11 cellular contexts compared by ENCODE assay signal in genomic region chr5:16549491-16550233, GRCh38.
DNase-seq lines count a peak whose midpoint lies in the region; ATAC-seq and TF ChIP-seq lines count a peak whose summit lies in the region.
"Had no signal": no experiment of that assay in that cellular context is flagged by ENCODE, and none has a peak within 500 bp of the region (broad histone marks: within the 10 kb centered on the region; RNA-seq: fewer than 3 reads in every experiment).

No MANE protein-coding gene starts in this region.

- peak; percentile 17 for ATAC-seq in GM19351 (IDR thresholded peaks at IDR 0.05; ENCODE audit: unreplicated experiment)

- H3K4me1 Mint-ChIP-seq in progenitor cell of endocrine pancreas (ENCODE audit: low read depth) = peaks cover 6% of the 10 kb centered on the region
- H3K4me1 Mint-ChIP-seq: activated CD4-positive, alpha-beta memory T cell treated with anti-CD3 and anti-CD28 coated beads, Interleukin-2, amount 10 ng/mL, durations not matched to agents 7 days and 5 days had no signal

- H3K27ac ChIP-seq in OCI-LY3 (ENCODE audit: low read length) (no peak overlapping the region), skeletal muscle tissue (ENCODE audit: low read depth, low read length) (peak overlapping the region; percentile 90)

- H3K36me3 ChIP-seq in OCI-LY3 (replicated peaks; ENCODE audit: low read depth, low read length) (no peaks in the 10 kb centered on the region), skeletal muscle tissue (ENCODE audit: control insufficient read depth in 3 of 3, insufficient read depth in 3 of 3, low read length in 3 of 3) (no peaks in the 10 kb centered on the region)

- H3K4me1 ChIP-seq in OCI-LY3 (ENCODE audit: low read length) = peaks cover 9% of the 10 kb centered on the region; the same call in 1 of the 2 replicates
- H3K4me1 ChIP-seq in skeletal muscle tissue (ENCODE audit: control insufficient read depth in 3 of 3, insufficient read depth in 3 of 3, low read length in 3 of 3) = peaks cover 39 to 60% (median 48%) of the 10 kb centered on the region in 3 donors

- H3K4me3 Mint-ChIP-seq in progenitor cell of endocrine pancreas (ENCODE audit: low read depth) = no peak overlapping the region
- H3K4me3 Mint-ChIP-seq: activated CD4-positive, alpha-beta memory T cell treated with anti-CD3 and anti-CD28 coated beads, Interleukin-2, amount 10 ng/mL, durations not matched to agents 7 days and 5 days; CD8-positive, alpha-beta T cell had no signal

- H3K79me2 ChIP-seq in OCI-LY3 (ENCODE audit: low read length) = no peaks in the 10 kb centered on the region

- peak overlapping the region; percentile 75 for H3K4me3 ChIP-seq in OCI-LY3 (ENCODE audit: low read length)
- H3K4me3 ChIP-seq in skeletal muscle tissue (ENCODE audit: low read length in 3 of 3) = peak overlapping the region; percentile 23 to 50 (median 45)

- TF ChIP-seq CTCF in OCI-LY3 (IDR thresholded peaks at IDR 0.05; ENCODE audit: low read depth, low read length) (no peak), progenitor cell of endocrine pancreas (IDR thresholded peaks at IDR 0.05; ENCODE audit: unreplicated experiment) (no peak)

- no peaks in the 10 kb centered on the region for H3K9me3 ChIP-seq in OCI-LY3 (ENCODE audit: insufficient read depth, low read length)
- H3K9me3 ChIP-seq in skeletal muscle tissue (ENCODE audit: control insufficient read depth in 3 of 3, low read length in 3 of 3) = no peaks in the 10 kb centered on the region

- no peaks in the 10 kb centered on the region for H3K9me3 Mint-ChIP-seq in progenitor cell of endocrine pancreas (ENCODE audit: low read depth)
- H3K9me3 Mint-ChIP-seq: activated CD4-positive, alpha-beta memory T cell treated with anti-CD3 and anti-CD28 coated beads, Interleukin-2, amount 10 ng/mL, durations not matched to agents 7 days and 5 days; activated T-helper 2 cell treated with anti-CD3 and anti-CD28 coated beads, Interferon-gamma antibody, Interleukin-2, Interleukin-4, amounts not matched to agents 10 μg/mL and 5 μg/mL and 100 μg/mL, durations not matched to agents 14 hours and 24 hours and 36 hours; CD8-positive, alpha-beta T cell had no signal

- H3K36me3 Mint-ChIP-seq in progenitor cell of endocrine pancreas (ENCODE audit: insufficient read depth) = no peaks in the 10 kb centered on the region

- H3K27me3 ChIP-seq in OCI-LY3 (ENCODE audit: low read depth, low read length) (no peaks in the 10 kb centered on the region), skeletal muscle tissue (ENCODE audit: control insufficient read depth in 3 of 3, insufficient read depth in 3 of 3, low read length in 3 of 3) (no peaks in the 10 kb centered on the region)

- peak; percentile 75 for DNase-seq in fibroblast of gingiva (ENCODE audit: low read depth)
- no peak for DNase-seq in NCI-H1105 treated with DMSO at 0.1 percent for 48 hours (lab: John Stamatoyannopoulos, UW)
- DNase-seq in DMS153 treated with DMSO at 0.1 percent for 48 hours (lab: John Stamatoyannopoulos, UW; ENCODE audit: unreplicated experiment) = no peak
- no peak for DNase-seq in progenitor cell of endocrine pancreas (ENCODE audit: low spot score, unreplicated experiment)
- DNase-seq: T-helper 9 cell had no signal

- no peak overlapping the region for H2AFZ ChIP-seq in OCI-LY3 (ENCODE audit: low read depth, low read length)

- H3K27ac Mint-ChIP-seq in progenitor cell of endocrine pancreas = no peak overlapping the region
- H3K27ac Mint-ChIP-seq: activated CD4-positive, alpha-beta memory T cell treated with anti-CD3 and anti-CD28 coated beads, Interleukin-2, amount 10 ng/mL, durations not matched to agents 7 days and 5 days; activated T-helper 2 cell treated with anti-CD3 and anti-CD28 coated beads, Interferon-gamma antibody, Interleukin-2, Interleukin-4, amounts not matched to agents 10 μg/mL and 5 μg/mL and 100 μg/mL, durations not matched to agents 14 hours and 24 hours and 36 hours; CD8-positive, alpha-beta T cell had no signal

- H3K9ac ChIP-seq in OCI-LY3 (ENCODE audit: low read length) (no peak overlapping the region), skeletal muscle tissue (ENCODE audit: low read depth in 1 of 3, low read length in 3 of 3) (peak overlapping the region; percentile 41 to 63 (median 47))

- H3K27me3 Mint-ChIP-seq in progenitor cell of endocrine pancreas = peaks cover 30% of the 10 kb centered on the region
- H3K27me3 Mint-ChIP-seq: activated CD4-positive, alpha-beta memory T cell treated with anti-CD3 and anti-CD28 coated beads, Interleukin-2, amount 10 ng/mL, durations not matched to agents 7 days and 5 days had no signal

- H4K20me1 ChIP-seq in OCI-LY3 (ENCODE audit: insufficient read depth, low read length) = no peaks in the 10 kb centered on the region

- H3K4me2 ChIP-seq in OCI-LY3 (ENCODE audit: low read length) = peak overlapping the region; percentile 78
